Comparison of ENCODE assay signal across 8 cellular contexts in genomic region chr17:2347805-2348685, GRCh38. TPM values are rescaled to one million over a fixed set of nuclear protein-coding genes. Genes with fewer than 3 reads are reported as not detected.
A peak's percentile ranks its signal among the peaks of the same experiment; 100 is the strongest.
DNase-seq lines count a peak whose midpoint lies in the region; ATAC-seq, FAIRE-seq and TF ChIP-seq lines count a peak whose summit lies in the region.

No MANE protein-coding gene starts in this region.

- H3K9me3 ChIP-seq in body of pancreas: no peaks in the 10 kb centered on the region

- H3K27ac ChIP-seq in body of pancreas: peak overlapping the region in 2 of 4 donors; percentile 40 to 46
- peak overlapping the region; percentile 63 for H3K27ac ChIP-seq in temporal lobe (ENCODE audit: low read depth, low read length)

- DNase-seq in COLO668 (lab: John Stamatoyannopoulos, UW; ENCODE audit: unreplicated experiment): peak; percentile 86
- peak; percentile 21 for DNase-seq in NCI-H1417 treated with DMSO at 0.1 percent for 48 hours (lab: John Stamatoyannopoulos, UW)
- DNase-seq in body of pancreas: peak in 3 of 4 donors; percentile 62 to 67 (median 65)
- no peak for DNase-seq in activated CD8-positive, alpha-beta memory T cell treated with anti-CD3 and anti-CD28 coated beads for 24 hours

- H3K36me3 ChIP-seq in body of pancreas (replicated peaks in 1 of 2; ENCODE audit: insufficient read depth in 1 of 2, low read depth in 2 of 2): peaks cover 0 to 3% of the 10 kb centered on the region in 2 donors

- H3K4me1 ChIP-seq in body of pancreas: peaks cover 12% of the 10 kb centered on the region

- ATAC-seq in body of pancreas: peak; percentile 68
- ATAC-seq in GM21786 (IDR thresholded peaks at IDR 0.05; ENCODE audit: unreplicated experiment): no peak
- ATAC-seq in HG02678 (IDR thresholded peaks at IDR 0.05; ENCODE audit: unreplicated experiment): no peak

- 65 to 72% methylated on average over 8 to 11 of the region's 11 CpGs for WGBS in body of pancreas, 2 donors

- peak; percentile 66 for FAIRE-seq in islet of Langerhans (lab: Jason Lieb, UNC)

- H3K27me3 ChIP-seq in body of pancreas: no peaks in the 10 kb centered on the region

- no peak overlapping the region for H3K4me3 ChIP-seq in body of pancreas

- TF ChIP-seq CTCF in body of pancreas (IDR thresholded peaks at IDR 0.05): no peak

- intact Hi-C loops in body of pancreas (cut with DNase I): no loop called here

- no peak for TF ChIP-seq POLR2A in body of pancreas (IDR thresholded peaks at IDR 0.05)

RNA-seq across cellular contexts. Expression of gene SGSM2, which starts 10.7 kb away (rescaled TPM):
- 10 to 100 TPM; 32.7 to 77.5 TPM for total RNA-seq in body of pancreas
- 49.7 TPM for total RNA-seq in temporal lobe

RNA-seq across cellular contexts. Expression of gene TSR1, which starts 11.8 kb away (rescaled TPM):
- total RNA-seq in body of pancreas (10 to 100 TPM; 24.9 to 59.3 TPM), temporal lobe (28.0 TPM)

RNA-seq across cellular contexts. Expression of gene SRR, which starts 44.3 kb away (rescaled TPM):
- total RNA-seq in body of pancreas (1 to 10 TPM; 4.6 to 9.3 TPM), temporal lobe (48.4 TPM)

RNA-seq across cellular contexts. Expression of gene SMG6, which starts 44.5 kb away (rescaled TPM):
- total RNA-seq in body of pancreas: 10 to 100 TPM; 12.5 to 22.1 TPM
- total RNA-seq in temporal lobe: 22.1 TPM

RNA-seq across cellular contexts. Expression of gene MNT, which starts 52.8 kb away (rescaled TPM):
- total RNA-seq in body of pancreas (10 to 100 TPM in 1 of 2 donors, 1 to 10 TPM in 1; 5.4 to 12.2 TPM), temporal lobe (10.6 TPM)
